ENCODE assay signal across 2 cellular contexts in the genomic region with DNA sequence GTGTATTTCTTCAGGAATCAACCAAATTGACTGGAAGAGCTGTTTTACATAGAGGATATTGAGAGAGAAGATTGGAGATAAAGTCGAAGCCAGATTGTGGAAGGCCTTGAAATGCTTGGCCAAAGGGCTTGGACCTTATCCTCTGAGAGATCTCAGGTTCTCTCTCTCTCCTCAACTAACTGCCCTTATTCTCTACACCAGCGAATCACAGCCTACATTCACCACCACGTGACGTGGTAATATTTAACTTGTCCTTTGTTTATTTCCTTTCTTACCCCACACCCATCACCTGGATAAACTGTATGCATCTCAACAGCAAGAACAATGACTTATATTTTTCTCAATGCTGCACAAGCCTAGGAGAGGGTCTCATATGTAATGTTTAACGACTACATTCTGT.
TF ChIP-seq lines count a peak whose summit lies in the region.

No MANE protein-coding gene starts in this region.

TF ChIP-seq in HepG2, 621 proteins besides CTCF, POLR2A, EP300 and RAD21 (continues in another document):
- no peak for TF ChIP-seq MXD4 (CRISPR knock-in tag; IDR thresholded peaks at IDR 0.05)
- no peak for TF ChIP-seq ZFY (CRISPR knock-in tag; IDR thresholded peaks at IDR 0.05)
- no peak for TF ChIP-seq RFXANK (CRISPR knock-in tag; IDR thresholded peaks at IDR 0.05)
- TF ChIP-seq ZBTB7B (CRISPR knock-in tag; IDR thresholded peaks at IDR 0.05) = no peak
- no peak for TF ChIP-seq ZNF530 (CRISPR knock-in tag; IDR thresholded peaks at IDR 0.05; ENCODE audit: low read depth)
- TF ChIP-seq KDM4B (CRISPR knock-in tag; IDR thresholded peaks at IDR 0.05) = no peak
- TF ChIP-seq HNF4A (CRISPR knock-in tag; IDR thresholded peaks at IDR 0.05) = peak; percentile 39; the same call in 1 of the 2 replicates
- TF ChIP-seq, protein P1, sequence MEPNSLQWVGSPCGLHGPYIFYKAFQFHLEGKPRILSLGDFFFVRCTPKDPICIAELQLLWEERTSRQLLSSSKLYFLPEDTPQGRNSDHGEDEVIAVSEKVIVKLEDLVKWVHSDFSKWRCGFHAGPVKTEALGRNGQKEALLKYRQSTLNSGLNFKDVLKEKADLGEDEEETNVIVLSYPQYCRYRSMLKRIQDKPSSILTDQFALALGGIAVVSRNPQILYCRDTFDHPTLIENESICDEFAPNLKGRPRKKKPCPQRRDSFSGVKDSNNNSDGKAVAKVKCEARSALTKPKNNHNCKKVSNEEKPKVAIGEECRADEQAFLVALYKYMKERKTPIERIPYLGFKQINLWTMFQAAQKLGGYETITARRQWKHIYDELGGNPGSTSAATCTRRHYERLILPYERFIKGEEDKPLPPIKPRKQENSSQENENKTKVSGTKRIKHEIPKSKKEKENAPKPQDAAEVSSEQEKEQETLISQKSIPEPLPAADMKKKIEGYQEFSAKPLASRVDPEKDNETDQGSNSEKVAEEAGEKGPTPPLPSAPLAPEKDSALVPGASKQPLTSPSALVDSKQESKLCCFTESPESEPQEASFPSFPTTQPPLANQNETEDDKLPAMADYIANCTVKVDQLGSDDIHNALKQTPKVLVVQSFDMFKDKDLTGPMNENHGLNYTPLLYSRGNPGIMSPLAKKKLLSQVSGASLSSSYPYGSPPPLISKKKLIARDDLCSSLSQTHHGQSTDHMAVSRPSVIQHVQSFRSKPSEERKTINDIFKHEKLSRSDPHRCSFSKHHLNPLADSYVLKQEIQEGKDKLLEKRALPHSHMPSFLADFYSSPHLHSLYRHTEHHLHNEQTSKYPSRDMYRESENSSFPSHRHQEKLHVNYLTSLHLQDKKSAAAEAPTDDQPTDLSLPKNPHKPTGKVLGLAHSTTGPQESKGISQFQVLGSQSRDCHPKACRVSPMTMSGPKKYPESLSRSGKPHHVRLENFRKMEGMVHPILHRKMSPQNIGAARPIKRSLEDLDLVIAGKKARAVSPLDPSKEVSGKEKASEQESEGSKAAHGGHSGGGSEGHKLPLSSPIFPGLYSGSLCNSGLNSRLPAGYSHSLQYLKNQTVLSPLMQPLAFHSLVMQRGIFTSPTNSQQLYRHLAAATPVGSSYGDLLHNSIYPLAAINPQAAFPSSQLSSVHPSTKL (CRISPR knock-in tag; IDR thresholded peaks at IDR 0.05) = 0 out of 2 replicates have a peak, but pooled peaks have one; percentile 23
- TF ChIP-seq, protein P2, sequence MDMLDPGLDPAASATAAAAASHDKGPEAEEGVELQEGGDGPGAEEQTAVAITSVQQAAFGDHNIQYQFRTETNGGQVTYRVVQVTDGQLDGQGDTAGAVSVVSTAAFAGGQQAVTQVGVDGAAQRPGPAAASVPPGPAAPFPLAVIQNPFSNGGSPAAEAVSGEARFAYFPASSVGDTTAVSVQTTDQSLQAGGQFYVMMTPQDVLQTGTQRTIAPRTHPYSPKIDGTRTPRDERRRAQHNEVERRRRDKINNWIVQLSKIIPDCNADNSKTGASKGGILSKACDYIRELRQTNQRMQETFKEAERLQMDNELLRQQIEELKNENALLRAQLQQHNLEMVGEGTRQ (IDR thresholded peaks at IDR 0.05; ENCODE audit: low read depth, low read length) = 0 out of 2 replicates have a peak, but pooled peaks have one; percentile 25
- TF ChIP-seq, protein P2 (CRISPR knock-in tag; IDR thresholded peaks at IDR 0.05; ENCODE audit: borderline replicate concordance) = peak; percentile 55; the same call in 1 of the 2 replicates
- TF ChIP-seq MATR3 (CRISPR knock-in tag; IDR thresholded peaks at IDR 0.05) = no peak
- TF ChIP-seq, protein P3, sequence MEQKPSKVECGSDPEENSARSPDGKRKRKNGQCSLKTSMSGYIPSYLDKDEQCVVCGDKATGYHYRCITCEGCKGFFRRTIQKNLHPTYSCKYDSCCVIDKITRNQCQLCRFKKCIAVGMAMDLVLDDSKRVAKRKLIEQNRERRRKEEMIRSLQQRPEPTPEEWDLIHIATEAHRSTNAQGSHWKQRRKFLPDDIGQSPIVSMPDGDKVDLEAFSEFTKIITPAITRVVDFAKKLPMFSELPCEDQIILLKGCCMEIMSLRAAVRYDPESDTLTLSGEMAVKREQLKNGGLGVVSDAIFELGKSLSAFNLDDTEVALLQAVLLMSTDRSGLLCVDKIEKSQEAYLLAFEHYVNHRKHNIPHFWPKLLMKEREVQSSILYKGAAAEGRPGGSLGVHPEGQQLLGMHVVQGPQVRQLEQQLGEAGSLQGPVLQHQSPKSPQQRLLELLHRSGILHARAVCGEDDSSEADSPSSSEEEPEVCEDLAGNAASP (CRISPR knock-in tag; IDR thresholded peaks at IDR 0.05; ENCODE audit: borderline replicate concordance) = no peak
- TF ChIP-seq ZNF780A (CRISPR knock-in tag; IDR thresholded peaks at IDR 0.05) = no peak
- no peak for TF ChIP-seq ZNF180 (CRISPR knock-in tag; IDR thresholded peaks at IDR 0.05; ENCODE audit: borderline replicate concordance, low read depth)
- TF ChIP-seq CBX5 (CRISPR knock-in tag; IDR thresholded peaks at IDR 0.05; ENCODE audit: borderline replicate concordance) = no peak
- no peak for TF ChIP-seq SOX13 (IDR thresholded peaks at IDR 0.05)
- peak in 1 of 2 experiments; percentile 33; a peak in 2 of 4 replicates for TF ChIP-seq SOX13 (CRISPR knock-in tag; conservative IDR thresholded peaks at IDR 0.05 in 1 of 2, IDR thresholded peaks at IDR 0.05 in 1 of 2)
- TF ChIP-seq ZNF326 (CRISPR knock-in tag; IDR thresholded peaks at IDR 0.05; ENCODE audit: borderline replicate concordance) = no peak
- no peak for TF ChIP-seq ZNF510 (CRISPR knock-in tag; IDR thresholded peaks at IDR 0.05; ENCODE audit: low read depth)
- 0 out of 2 replicates have a peak, but pooled peaks have one; percentile 17 for TF ChIP-seq GATAD2A (CRISPR knock-in tag; IDR thresholded peaks at IDR 0.05)
- no peak for TF ChIP-seq RBM22 (optimal IDR thresholded peaks at IDR 0.05; ENCODE audit: low read length)
- TF ChIP-seq ZNF607 (CRISPR knock-in tag; IDR thresholded peaks at IDR 0.05; ENCODE audit: borderline replicate concordance) = no peak
- no peak for TF ChIP-seq ZNF7 (CRISPR knock-in tag; IDR thresholded peaks at IDR 0.05)
- no peak for TF ChIP-seq ZNF572 (CRISPR knock-in tag; IDR thresholded peaks at IDR 0.05)
- TF ChIP-seq ZBTB7A (CRISPR knock-in tag; IDR thresholded peaks at IDR 0.05) = no peak

TF ChIP-seq in IMR-90, 13 proteins besides CTCF, POLR2A, EP300 and RAD21:
- TF ChIP-seq SMC3 (IDR thresholded peaks at IDR 0.05; ENCODE audit: low read depth, low read length) (no peak), BHLHE40 (IDR thresholded peaks at IDR 0.05; ENCODE audit: low read depth, low read length) (no peak), RFX5 (IDR thresholded peaks at IDR 0.05; ENCODE audit: low read depth, low read length) (no peak), RCOR1 (IDR thresholded peaks at IDR 0.05; ENCODE audit: insufficient replicate concordance, low read length) (no peak), CEBPB (IDR thresholded peaks at IDR 0.05; ENCODE audit: low read depth, low read length) (no peak), MAFK (IDR thresholded peaks at IDR 0.05; ENCODE audit: low read depth, low read length) (no peak), CHD1 (IDR thresholded peaks at IDR 0.05; ENCODE audit: low read depth, low read length) (no peak), NFE2L2 (IDR thresholded peaks at IDR 0.05; ENCODE audit: low read depth, low read length) (no peak), MXI1 (IDR thresholded peaks at IDR 0.05; ENCODE audit: borderline replicate concordance, low read depth, low read length) (no peak), FOS (IDR thresholded peaks at IDR 0.05; ENCODE audit: low read depth, low read length) (no peak), MAZ (IDR thresholded peaks at IDR 0.05; ENCODE audit: borderline replicate concordance, low read depth, low read length) (no peak)
- TF ChIP-seq, protein P4, sequence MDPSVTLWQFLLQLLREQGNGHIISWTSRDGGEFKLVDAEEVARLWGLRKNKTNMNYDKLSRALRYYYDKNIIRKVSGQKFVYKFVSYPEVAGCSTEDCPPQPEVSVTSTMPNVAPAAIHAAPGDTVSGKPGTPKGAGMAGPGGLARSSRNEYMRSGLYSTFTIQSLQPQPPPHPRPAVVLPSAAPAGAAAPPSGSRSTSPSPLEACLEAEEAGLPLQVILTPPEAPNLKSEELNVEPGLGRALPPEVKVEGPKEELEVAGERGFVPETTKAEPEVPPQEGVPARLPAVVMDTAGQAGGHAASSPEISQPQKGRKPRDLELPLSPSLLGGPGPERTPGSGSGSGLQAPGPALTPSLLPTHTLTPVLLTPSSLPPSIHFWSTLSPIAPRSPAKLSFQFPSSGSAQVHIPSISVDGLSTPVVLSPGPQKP (IDR thresholded peaks at IDR 0.05; ENCODE audit: borderline replicate concordance, low read depth, low read length) = no peak
- TF ChIP-seq, protein P2 (IDR thresholded peaks at IDR 0.05; ENCODE audit: low read depth, low read length) = no peak
